28 cellular contexts compared by ENCODE assay signal in genomic region chr6:89567635-89568390, GRCh38.
DNase-seq lines count a peak whose midpoint lies in the region; ATAC-seq and TF ChIP-seq lines count a peak whose summit lies in the region.
"Had no signal": no experiment of that assay in that cellular context is flagged by ENCODE, and none has a peak within 500 bp of the region (broad histone marks: within the 10 kb centered on the region; RNA-seq: fewer than 3 reads in every experiment).

No MANE protein-coding gene starts in this region.

- intact Hi-C loops in right lobe of liver (cut with DNase I): no loop called here

- no peaks in the 10 kb centered on the region for H3K9me3 ChIP-seq in right lobe of liver
- H3K9me3 ChIP-seq: BLaER1, esophagus squamous epithelium, heart right ventricle, neutrophil, prostate gland, SK-N-SH, transverse colon had no signal

- H3K27me3 ChIP-seq in right lobe of liver: no peaks in the 10 kb centered on the region
- H3K27me3 ChIP-seq: BLaER1, heart right ventricle, neutrophil, transverse colon had no signal

- TF ChIP-seq POLR2A in right lobe of liver (IDR thresholded peaks at IDR 0.05): no peak

- TF ChIP-seq CTCF in right lobe of liver (IDR thresholded peaks at IDR 0.05): no peak

- H3K4me3 ChIP-seq in right lobe of liver: peak overlapping the region in 2 of 3 donors; percentile 0 to 12
- H3K4me3 ChIP-seq: BLaER1, esophagus squamous epithelium, GM23248, heart right ventricle, prostate gland, transverse colon had no signal

- H3K27ac ChIP-seq in right lobe of liver: peak overlapping the region in 2 of 3 donors; percentile 11 to 43
- H3K27ac ChIP-seq in temporal lobe (ENCODE audit: low read depth, low read length): peak overlapping the region; percentile 27
- H3K27ac ChIP-seq: BLaER1, esophagus squamous epithelium, GM23248, heart right ventricle, neutrophil, prostate gland, transverse colon had no signal

- 45% methylated on average over 5 of the region's 6 CpGs for WGBS in right lobe of liver (ENCODE audit: insufficient coverage, low coverage, low lambda C conversion rate, missing lambda C conversion rate)

- ATAC-seq in right lobe of liver (peak; percentile 87 to 89 (median 88)), HG02852 (IDR thresholded peaks at IDR 0.05; ENCODE audit: unreplicated experiment) (no peak), HG02678 (IDR thresholded peaks at IDR 0.05; ENCODE audit: unreplicated experiment) (no peak)
- ATAC-seq: activated CD8-positive, alpha-beta memory T cell treated with anti-CD3 and anti-CD28 coated beads, Interleukin-2, amount 10 ng/mL, durations not matched to agents 7 days and 5 days; activated T-cell treated with anti-CD3 and anti-CD28 coated beads, Interleukin-2, amount 50 U/mL, for 4 hours; PC-3; T-helper 17 cell had no signal

- peaks cover 0 to 24% (median 8%) of the 10 kb centered on the region in 4 donors for H3K4me1 ChIP-seq in right lobe of liver
- H3K4me1 ChIP-seq: BLaER1, prostate gland, transverse colon had no signal

- DNase-seq in NCI-H2227 (lab: John Stamatoyannopoulos, UW; ENCODE audit: unreplicated experiment) (peak; percentile 22), cerebellar cortex (ENCODE audit: low spot score) (peak; percentile 50), right lobe of liver (peak in 2 of 3 donors; percentile 56 to 64), NCI-H2029 treated with DMSO at 0.1 percent for 48 hours (lab: John Stamatoyannopoulos, UW) (no peak)
- DNase-seq: activated CD4-positive, CD25-positive, alpha-beta regulatory T cell; activated CD8-positive, alpha-beta memory T cell treated with anti-CD3 and anti-CD28 coated beads, Interleukin-2, amount 10 ng/mL, durations not matched to agents 7 days and 5 days; activated gamma-delta T cell treated with Interleukin-2 at 50 U/mL for 16 hours; activated naive CD8-positive, alpha-beta T cell treated with anti-CD3 and anti-CD28 coated beads, Interleukin-2, amount 10 ng/mL, durations not matched to agents 7 days and 5 days; activated T-cell treated with anti-CD3 and anti-CD28 coated beads, Interleukin-2, amount 50 U/mL, for 4 hours; esophagus squamous epithelium; foreskin melanocyte; GDM1; GM23248; heart right ventricle; kidney; NCI-H1694; NCI-H2171 treated with DMSO at 0.1 percent for 48 hours; PC-3; SK-N-SH; stimulated activated CD4-positive, alpha-beta T cell treated with anti-CD3 and anti-CD28 coated beads, Interleukin-4, amount 100 ng/mL, for 1 hour; T-helper 17 cell; transverse colon had no signal

- no peaks in the 10 kb centered on the region for H3K36me3 ChIP-seq in right lobe of liver
- H3K36me3 ChIP-seq: BLaER1, neutrophil, prostate gland, transverse colon had no signal

Comparison
In these comparisons a context has a peak if more than half of its experiments do, and no peak if none do; other contexts are left out.
1. ATAC-seq: peak in right lobe of liver (4 of 4); none in HG02852 (single experiment) and HG02678 (single experiment).